1 cellular context compared by ENCODE assay signal in the genomic region with DNA sequence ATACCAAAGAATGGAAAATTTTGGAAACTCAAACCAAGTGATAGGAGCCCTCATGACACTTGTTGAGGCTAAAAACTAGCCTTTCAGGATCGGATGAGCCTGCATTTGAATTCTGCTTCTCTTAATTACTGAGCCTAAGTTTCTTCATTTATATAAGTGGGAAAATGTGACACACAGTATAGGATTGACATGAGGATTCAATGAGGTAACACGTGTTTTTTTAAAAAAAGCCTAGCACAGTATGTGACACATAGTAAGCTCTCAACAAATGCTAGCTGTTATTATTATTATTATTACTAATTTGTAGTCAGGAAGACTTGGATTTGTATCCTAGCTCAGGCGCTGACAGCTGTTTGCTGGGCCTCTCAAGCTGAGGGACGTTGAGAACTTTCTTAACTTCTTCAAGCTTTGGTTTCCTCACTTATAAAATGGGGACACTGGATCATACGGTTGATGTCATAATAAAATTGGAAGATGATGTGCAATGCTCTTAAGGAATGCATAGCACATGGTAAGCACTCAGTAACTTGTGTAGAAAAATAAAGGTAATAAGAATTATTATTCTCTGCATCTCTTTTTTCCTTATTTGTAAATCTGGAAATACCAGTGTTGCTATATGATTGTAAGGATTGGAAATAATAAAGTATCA.
TF ChIP-seq lines count a peak whose summit lies in the region.

No MANE protein-coding gene starts in this region.

TF ChIP-seq in HepG2, 621 proteins besides CTCF, POLR2A, EP300 and RAD21 (continued from another document):
- TF ChIP-seq MNT (IDR thresholded peaks at IDR 0.05), result peak; percentile 97
- TF ChIP-seq ZNF296 (CRISPR knock-in tag; conservative IDR thresholded peaks at IDR 0.05), result no peak
- TF ChIP-seq ZBTB21 (CRISPR knock-in tag; IDR thresholded peaks at IDR 0.05), result no peak
